Comparison of ENCODE assay signal across 9 cellular contexts in genomic region chr3:126180477-126181397, GRCh38. TPM values are rescaled to one million over a fixed set of nuclear protein-coding genes. Genes with fewer than 3 reads are reported as not detected.
A peak's percentile ranks its signal among the peaks of the same experiment; 100 is the strongest.
DNase-seq lines count a peak whose midpoint lies in the region; ATAC-seq and TF ChIP-seq lines count a peak whose summit lies in the region.
"Had no signal": no experiment of that assay in that cellular context is flagged by ENCODE, and none has a peak within 500 bp of the region (broad histone marks: within the 10 kb centered on the region; RNA-seq: fewer than 3 reads in every experiment).

Gene ALDH1L1 (minus strand): TSS chr3:126180586. CDS start chr3:126160979, 19,607 bp downstream.

- peaks cover 9% of the 10 kb centered on the region for H3K4me1 Mint-ChIP-seq in activated naive CD8-positive, alpha-beta T cell (ENCODE audit: low read depth)
- no peaks in the 10 kb centered on the region for H3K4me1 Mint-ChIP-seq in activated naive CD8-positive, alpha-beta T cell treated with anti-CD3 and anti-CD28 coated beads, Interleukin-2, amount 50 U/mL, for 24 hours

- DNase-seq in activated naive CD8-positive, alpha-beta T cell treated with anti-CD3 and anti-CD28 coated beads, Interleukin-2, amount 50 U/mL, for 24 hours, result no peak
- DNase-seq in coronary artery (ENCODE audit: low spot score), result peak; percentile 96
- peak; percentile 64 to 83 for DNase-seq in left lung
- peak; percentile 87 for DNase-seq in testis
- DNase-seq in DMS114 treated with DMSO at 0.1 percent for 48 hours (lab: John Stamatoyannopoulos, UW; ENCODE audit: unreplicated experiment), result no peak
- no peak for DNase-seq in GM19240 (ENCODE audit: insufficient read length, low spot score)

- peaks cover 0 to 16% of the 10 kb centered on the region in 2 donors for H3K4me1 ChIP-seq in left lung
- H3K4me1 ChIP-seq in testis, result peaks cover 24% of the 10 kb centered on the region

- no peak for ATAC-seq in activated naive CD8-positive, alpha-beta T cell treated with anti-CD3 and anti-CD28 coated beads, Interleukin-2, amount 50 U/mL, for 24 hours
- ATAC-seq in left lung (peak; percentile 93), HG02870 (IDR thresholded peaks at IDR 0.05; ENCODE audit: unreplicated experiment) (no peak)

- H3K9me3 ChIP-seq in left lung, result no peaks in the 10 kb centered on the region
- no peaks in the 10 kb centered on the region for H3K9me3 ChIP-seq in testis

- H3K27ac Mint-ChIP-seq in activated naive CD8-positive, alpha-beta T cell, result no peak within 1 kb of the TSS
- no peak within 1 kb of the TSS for H3K27ac Mint-ChIP-seq in activated naive CD8-positive, alpha-beta T cell treated with anti-CD3 and anti-CD28 coated beads, Interleukin-2, amount 50 U/mL, for 24 hours

- WGBS in testis, 2 donors, result 9 to 42% methylated on average over 17 to 44 of the region's 54 CpGs

- H3K36me3 Mint-ChIP-seq in activated naive CD8-positive, alpha-beta T cell, result no peaks in the 10 kb centered on the region
- H3K36me3 Mint-ChIP-seq in activated naive CD8-positive, alpha-beta T cell treated with anti-CD3 and anti-CD28 coated beads, Interleukin-2, amount 50 U/mL, for 24 hours (ENCODE audit: low read depth), result no peaks in the 10 kb centered on the region

- H3K27ac ChIP-seq in coronary artery (peak within 1 kb of the TSS; percentile 86 to 94), left lung (no peak within 1 kb of the TSS), testis (peak within 1 kb of the TSS; percentile 86 to 88)
- H3K27ac ChIP-seq: VCaP had no signal

- peaks cover 20% of the 10 kb centered on the region for H3K27me3 Mint-ChIP-seq in activated naive CD8-positive, alpha-beta T cell
- H3K27me3 Mint-ChIP-seq in activated naive CD8-positive, alpha-beta T cell treated with anti-CD3 and anti-CD28 coated beads, Interleukin-2, amount 50 U/mL, for 24 hours, result peaks cover 33% of the 10 kb centered on the region

- H3K27me3 ChIP-seq in left lung, result peaks cover 14 to 40% of the 10 kb centered on the region in 2 donors
- H3K27me3 ChIP-seq in testis, result no peaks in the 10 kb centered on the region

- H3K36me3 ChIP-seq in left lung (no peaks in the 10 kb centered on the region), testis (ENCODE audit: low read depth, missing control alignments) (no peaks in the 10 kb centered on the region)

- no peak for TF ChIP-seq POLR2A in testis (IDR thresholded peaks at IDR 0.05)

- TF ChIP-seq CTCF in coronary artery (IDR thresholded peaks at IDR 0.05) (no peak), left lung (IDR thresholded peaks at IDR 0.05) (no peak), testis (IDR thresholded peaks at IDR 0.05) (no peak)

- peak within 1 kb of the TSS; percentile 66 for H3K4me3 ChIP-seq in coronary artery
- peak within 1 kb of the TSS; percentile 32 to 36 for H3K4me3 ChIP-seq in left lung
- peak within 1 kb of the TSS; percentile 62 to 86 for H3K4me3 ChIP-seq in testis

- H3K9me3 Mint-ChIP-seq in activated naive CD8-positive, alpha-beta T cell (ENCODE audit: low read depth), result no peaks in the 10 kb centered on the region
- no peaks in the 10 kb centered on the region for H3K9me3 Mint-ChIP-seq in activated naive CD8-positive, alpha-beta T cell treated with anti-CD3 and anti-CD28 coated beads, Interleukin-2, amount 50 U/mL, for 24 hours

- peak within 1 kb of the TSS; percentile 8 for H3K4me3 Mint-ChIP-seq in activated naive CD8-positive, alpha-beta T cell
- H3K4me3 Mint-ChIP-seq in activated naive CD8-positive, alpha-beta T cell treated with anti-CD3 and anti-CD28 coated beads, Interleukin-2, amount 50 U/mL, for 24 hours, result no peak within 1 kb of the TSS

- intact Hi-C loops in left lung (cut with DNase I) (no loop called here), testis (cut with DNase I; ENCODE audit: low total_unique reads) (no loop called here)

RNA-seq across cellular contexts. Expression of gene ALDH1L1, which starts in this region (rescaled TPM):
- total RNA-seq in left lung, result 1 to 10 TPM in 1 of 2 donors, under 1 TPM in 1; 0.90 to 1.8 TPM
- total RNA-seq in testis, result 10 to 100 TPM; 67.5 to 73.8 TPM
- 19.6 TPM for polyA plus RNA-seq in testis (ENCODE audit: insufficient read depth, low read depth, low replicate concordance)

Comparison
In these comparisons a context has a peak if more than half of its experiments do, and no peak if none do; other contexts are left out.
1. RNA of gene ALDH1L1 (total RNA-seq): 67.5 to 73.8 TPM in testis; 0.90 to 1.8 TPM in left lung; every median in the first group is over 10 times any median in the second.
2. DNase-seq: peak in coronary artery (single experiment), left lung (2 of 2) and testis (single experiment); none in activated naive CD8-positive, alpha-beta T cell treated with anti-CD3 and anti-CD28 coated beads, Interleukin-2, amount 50 U/mL, for 24 hours (single experiment), DMS114 treated with DMSO at 0.1 percent for 48 hours (single experiment) and GM19240 (single experiment).
3. H3K27ac ChIP-seq: peak in coronary artery (2 of 2) and testis (2 of 2); none in left lung (0 of 2).
4. Peak in every context shown above with its lines, with median percentiles within 50 percentile points of each other: H3K4me3 ChIP-seq.